Comparison of ENCODE assay signal across 8 cellular contexts in genomic region chr6:131949909-131950766, GRCh38. TPM values are rescaled to one million over a fixed set of nuclear protein-coding genes. Genes with fewer than 3 reads are reported as not detected.
DNase-seq lines count a peak whose midpoint lies in the region; ATAC-seq and TF ChIP-seq lines count a peak whose summit lies in the region.

No MANE protein-coding gene starts in this region.

- H3K4me1 ChIP-seq in HUES48 (ENCODE audit: control insufficient read depth, insufficient read depth, low read length) (peaks cover 45% of the 10 kb centered on the region), SK-N-SH (ENCODE audit: control insufficient read depth in 1 of 2, insufficient read depth in 2 of 2, low read depth in 1 of 2, low read length in 1 of 2) (peaks cover 7 to 32% of the 10 kb centered on the region in 2 experiments)

- H2AFZ ChIP-seq in SK-N-SH (ENCODE audit: low read depth): no peak overlapping the region

- peaks cover 70% of the 10 kb centered on the region for H3F3A ChIP-seq in SK-N-SH (replicated peaks; ENCODE audit: insufficient read depth)

- POLR2A ChIA-PET in SK-N-SH (lab: Yijun Ruan, JAX): no interaction called here

- ATAC-seq in HG02870 (IDR thresholded peaks at IDR 0.05; ENCODE audit: unreplicated experiment): no peak

- TF ChIP-seq RAD21 in SK-N-SH (IDR thresholded peaks at IDR 0.05; ENCODE audit: low read length): peak; percentile 39

- H3K79me2 ChIP-seq in SK-N-SH (ENCODE audit: insufficient read depth): peaks cover 45% of the 10 kb centered on the region

- 0% methylated on average over 10 of the region's 42 CpGs for WGBS in SK-N-SH (ENCODE audit: low lambda C conversion rate)

- H3K4me3 ChIP-seq in HUES48 (ENCODE audit: low read depth, low read length) (peak overlapping the region; percentile 87), SK-N-SH (ENCODE audit: low read depth in 2 of 2, low read length in 1 of 2) (peak overlapping the region; percentile 69 to 80)

- TF ChIP-seq EP300 in SK-N-SH (IDR thresholded peaks at IDR 0.05; ENCODE audit: borderline replicate concordance in 1 of 2, low read depth in 1 of 2, low read length in 1 of 2): no peak; a peak in 1 of 4 replicates

- peaks cover 26% of the 10 kb centered on the region for H4K20me1 ChIP-seq in SK-N-SH (ENCODE audit: insufficient read depth)

- H3K9me3 ChIP-seq in HUES48 (ENCODE audit: control insufficient read depth, insufficient read depth, low read length): no peaks in the 10 kb centered on the region
- no peaks in the 10 kb centered on the region for H3K9me3 ChIP-seq in SK-N-SH

- CTCF ChIA-PET in SK-N-SH (lab: Yijun Ruan, JAX): interaction anchor here (0.7 to 1.8 kb wide), 5 partner anchors 9 to 266 kb away, joined by 3 to 7 read pairs (median 4); no protein-coding TSS in a partner anchor

- DNase-seq in GDM1 (lab: John Stamatoyannopoulos, UW) (peak; percentile 24), SK-N-SH (peak; percentile 74), dermis microvascular lymphatic vessel endothelial cell (ENCODE audit: low read depth in 2 of 2) (peak; percentile 71 to 78), left kidney (ENCODE audit: low read depth, low spot score) (peak; percentile 95), DMS79 treated with DMSO at 0.1 percent for 48 hours (lab: John Stamatoyannopoulos, UW) (no peak)
- peak; percentile 34 for DNase-seq in stimulated activated CD8-positive, alpha-beta memory T cell treated with anti-CD3 and anti-CD28 coated beads, Interleukin-4, amount 100 ng/mL, for 48 hours

- H3K9me2 ChIP-seq in SK-N-SH: no peaks in the 10 kb centered on the region

- H3K9ac ChIP-seq in HUES48 (ENCODE audit: low read depth, low read length): peak overlapping the region; percentile 90
- H3K9ac ChIP-seq in SK-N-SH: peak overlapping the region; percentile 98

- H3K27me3 ChIP-seq in HUES48 (ENCODE audit: control insufficient read depth, insufficient read depth, low read length) (no peaks in the 10 kb centered on the region), SK-N-SH (ENCODE audit: insufficient read depth) (no peaks in the 10 kb centered on the region)

- H3K4me2 ChIP-seq in SK-N-SH: peak overlapping the region; percentile 81

- H3K27ac ChIP-seq in HUES48 (ENCODE audit: low read depth, low read length) (peak overlapping the region; percentile 90), SK-N-SH (ENCODE audit: low read depth in 2 of 2, low read length in 1 of 2) (peak overlapping the region; percentile 70 to 97)

- peak; percentile 44 for TF ChIP-seq CTCF in SK-N-SH (IDR thresholded peaks at IDR 0.05)

- H3K36me3 ChIP-seq in HUES48 (ENCODE audit: control insufficient read depth, insufficient read depth, low read length) (peaks cover 29% of the 10 kb centered on the region), SK-N-SH (replicated peaks in 1 of 2; ENCODE audit: control insufficient read depth in 1 of 2, insufficient read depth in 2 of 2, low read length in 1 of 2) (peaks cover 12 to 24% of the 10 kb centered on the region in 2 experiments)

TF ChIP-seq in SK-N-SH, 30 proteins besides CTCF, POLR2A, EP300 and RAD21 (continues in another document):
- TF ChIP-seq RCOR1 (IDR thresholded peaks at IDR 0.05; ENCODE audit: low read length): no peak
- no peak for TF ChIP-seq IRF3 (IDR thresholded peaks at IDR 0.05; ENCODE audit: low read depth, low read length)
- peak; percentile 32; the same call in 1 of the 2 replicates for TF ChIP-seq PBX3 (IDR thresholded peaks at IDR 0.05)
- no peak for TF ChIP-seq USF1 (IDR thresholded peaks at IDR 0.05; ENCODE audit: borderline replicate concordance, low read depth)
- no peak for TF ChIP-seq YY1 (IDR thresholded peaks at IDR 0.05; ENCODE audit: low read depth)
- no peak for TF ChIP-seq FOXM1 (IDR thresholded peaks at IDR 0.05; ENCODE audit: low read depth)
- TF ChIP-seq EZH2phosphoT487 (IDR thresholded peaks at IDR 0.05; ENCODE audit: borderline replicate concordance, low read depth): no peak
- TF ChIP-seq MEF2A (IDR thresholded peaks at IDR 0.05; ENCODE audit: borderline replicate concordance, low read depth): no peak; the same call in 1 of the 2 replicates
- TF ChIP-seq NFIC (IDR thresholded peaks at IDR 0.05; ENCODE audit: borderline replicate concordance): peak; percentile 85
- peak; percentile 46; the same call in 1 of the 2 replicates for TF ChIP-seq TCF12 (IDR thresholded peaks at IDR 0.05)
- TF ChIP-seq USF2 (IDR thresholded peaks at IDR 0.05; ENCODE audit: borderline replicate concordance, low read depth, low read length): no peak; the same call in 1 of the 2 replicates
- TF ChIP-seq GABPA (IDR thresholded peaks at IDR 0.05; ENCODE audit: low read depth): peak; percentile 10; the same call in 1 of the 2 replicates
- peak; percentile 37; the same call in 1 of the 2 replicates for TF ChIP-seq TAF1 (IDR thresholded peaks at IDR 0.05; ENCODE audit: borderline replicate concordance, low read depth, low read length)
- no peak for TF ChIP-seq FOSL2 (IDR thresholded peaks at IDR 0.05; ENCODE audit: borderline replicate concordance, low read depth)
- peak; percentile 77 for TF ChIP-seq MAX (IDR thresholded peaks at IDR 0.05; ENCODE audit: low read depth)
- TF ChIP-seq RXRA (IDR thresholded peaks at IDR 0.05; ENCODE audit: borderline replicate concordance, low read depth): no peak; the same call in 1 of the 2 replicates
- TF ChIP-seq ELF1 (IDR thresholded peaks at IDR 0.05): no peak
- no peak for TF ChIP-seq MXI1 (IDR thresholded peaks at IDR 0.05; ENCODE audit: low read depth, low read length)
- TF ChIP-seq RFX5 (IDR thresholded peaks at IDR 0.05; ENCODE audit: low read length): no peak
- peak; percentile 31; the same call in 1 of the 2 replicates for TF ChIP-seq SMC3 (IDR thresholded peaks at IDR 0.05; ENCODE audit: low read depth, low read length)
- TF ChIP-seq SIN3A (IDR thresholded peaks at IDR 0.05; ENCODE audit: borderline replicate concordance, low read depth, low read length): peak; percentile 63; the same call in 1 of the 2 replicates
- no peak for TF ChIP-seq TEAD4 (IDR thresholded peaks at IDR 0.05; ENCODE audit: borderline replicate concordance, insufficient read depth)
- TF ChIP-seq JUND (IDR thresholded peaks at IDR 0.05): no peak
- TF ChIP-seq ZBTB33 (IDR thresholded peaks at IDR 0.05; ENCODE audit: borderline replicate concordance, low read depth): no peak
- TF ChIP-seq FOXJ3 (CRISPR knock-in tag; IDR thresholded peaks at IDR 0.05): no peak

RNA-seq across cellular contexts. Expression of gene CCN2, which starts 1.0 kb away (rescaled TPM):
- polyA plus RNA-seq in SK-N-SH (2012; rRNA removed): 486 and 709 TPM in 2 replicates
- 749 and 798 TPM in 2 replicates for polyA plus RNA-seq in SK-N-SH (2012; cell fraction: cytosol; rRNA removed)
- polyA plus RNA-seq in SK-N-SH (2012; cell fraction: nucleus; rRNA removed): 877 and 1,310 TPM in 2 replicates
- 178 and 284 TPM in 2 replicates for total RNA-seq in dermis microvascular lymphatic vessel endothelial cell
